ENCODE assay signal across 29 cellular contexts in genomic region chr5:5584236-5584749, GRCh38.
"Had no signal": no experiment of that assay in that cellular context is flagged by ENCODE, and none has a peak within 500 bp of the region (broad histone marks: within the 10 kb centered on the region; RNA-seq: fewer than 3 reads in every experiment).

No MANE protein-coding gene starts in this region.

- H3K4me1 ChIP-seq: heart left ventricle, left lung, neural progenitor cell, parathyroid adenoma, right atrium auricular region, testis, transverse colon had no signal

- H3K27me3 ChIP-seq: brain microvascular endothelial cell, heart left ventricle, left lung, neural progenitor cell, right atrium auricular region, testis, transverse colon had no signal

- ATAC-seq: heart left ventricle; left lung; natural killer cell; stimulated activated naive B cell treated with anti-CD40 and anti-IgM and Interleukin-4, amounts not matched to agents 10 μg/mL and 1 μg/mL and 100 μg/mL, for 72 hours had no signal

- H3K27ac ChIP-seq: brain microvascular endothelial cell, coronary artery, heart left ventricle, left lung, neural progenitor cell, parathyroid adenoma, right atrium auricular region, testis, transverse colon had no signal

- H3K4me1 Mint-ChIP-seq: activated CD4-positive, alpha-beta T cell treated with anti-CD3 and anti-CD28 coated beads, Interleukin-2, amount 10 ng/mL, durations not matched to agents 24 days and 14 days; immature natural killer cell; natural killer cell; neural progenitor cell; stimulated activated naive B cell treated with anti-CD40 and anti-IgM and Interleukin-4, amounts not matched to agents 10 μg/mL and 1 μg/mL and 100 μg/mL, for 72 hours had no signal

- H3K27ac Mint-ChIP-seq: activated CD4-positive, alpha-beta memory T cell treated with anti-CD3 and anti-CD28 coated beads for 36 hours; activated CD4-positive, alpha-beta T cell treated with anti-CD3 and anti-CD28 coated beads, Interleukin-2, amount 10 ng/mL, durations not matched to agents 24 days and 14 days; activated T-helper 1 cell treated with anti-CD3 and anti-CD28 coated beads, Interleukin-12 subunit alpha, Interleukin-12 subunit beta, Interleukin-2, Interleukin-4 antibody, amounts not matched to agents 30 ng/mL and 10 ng/mL and 1 ng/mL, durations not matched to agents 14 hours and 24 hours and 36 hours; immature natural killer cell; natural killer cell; neural progenitor cell; stimulated activated naive B cell treated with anti-CD40 and anti-IgM and Interleukin-4, amounts not matched to agents 10 μg/mL and 1 μg/mL and 100 μg/mL, for 72 hours had no signal

- H3K36me3 ChIP-seq: brain microvascular endothelial cell, heart left ventricle, left lung, neural progenitor cell, right atrium auricular region, transverse colon had no signal

- H3K9me3 Mint-ChIP-seq: activated CD4-positive, alpha-beta memory T cell treated with anti-CD3 and anti-CD28 coated beads for 36 hours; activated CD4-positive, alpha-beta T cell treated with anti-CD3 and anti-CD28 coated beads, Interleukin-2, amount 10 ng/mL, durations not matched to agents 24 days and 14 days; activated T-helper 1 cell treated with anti-CD3 and anti-CD28 coated beads, Interleukin-12 subunit alpha, Interleukin-12 subunit beta, Interleukin-2, Interleukin-4 antibody, amounts not matched to agents 30 ng/mL and 10 ng/mL and 1 ng/mL, durations not matched to agents 14 hours and 24 hours and 36 hours; immature natural killer cell; natural killer cell; neural progenitor cell; stimulated activated naive B cell treated with anti-CD40 and anti-IgM and Interleukin-4, amounts not matched to agents 10 μg/mL and 1 μg/mL and 100 μg/mL, for 72 hours had no signal

- H3K36me3 Mint-ChIP-seq: activated CD4-positive, alpha-beta memory T cell treated with anti-CD3 and anti-CD28 coated beads for 36 hours; immature natural killer cell; natural killer cell; neural progenitor cell had no signal

- DNase-seq: activated CD4-positive, alpha-beta memory T cell treated with anti-CD3 and anti-CD28 coated beads for 36 hours; activated CD4-positive, alpha-beta T cell treated with anti-CD3 and anti-CD28 coated beads, Interleukin-2, amount 10 ng/mL, durations not matched to agents 24 days and 14 days; activated CD4-positive, CD25-positive, alpha-beta regulatory T cell treated with anti-CD3 and anti-CD28 coated beads, Interleukin-2, amount 50 U/mL, for 72 hours; activated CD8-positive, alpha-beta memory T cell treated with anti-CD3 and anti-CD28 coated beads, Interleukin-2, amount 50 U/mL, for 4 hours; activated effector memory CD4-positive, alpha-beta T cell treated with anti-CD3 and anti-CD28 coated beads, Interleukin-2, amount 50 U/mL, for 16 hours; activated naive CD4-positive, alpha-beta T cell treated with anti-CD3 and anti-CD28 coated beads, Interleukin-2, amount 50 U/mL, for 16 hours; activated T-cell treated with anti-CD3 and anti-CD28 coated beads, Interleukin-2, amount 50 U/mL, for 1 hour; amniotic stem cell; brain microvascular endothelial cell; foreskin fibroblast; heart left ventricle; hypothalamus; immature natural killer cell; left lung; mesendoderm; natural killer cell; occipital lobe; stimulated activated CD4-positive, alpha-beta T cell treated with anti-CD3 and anti-CD28 coated beads, Interleukin-15, amount 100 ng/mL, for 24 hours; stimulated activated CD4-positive, alpha-beta T cell treated with anti-CD3 and anti-CD28 coated beads, Interleukin-2, amount 100 ng/mL, for 24 hours; stimulated activated naive B cell treated with anti-CD40 and anti-IgM and Interleukin-4, amounts not matched to agents 10 μg/mL and 1 μg/mL and 100 μg/mL, for 72 hours; testis; transverse colon had no signal

- H3K4me3 Mint-ChIP-seq: activated CD4-positive, alpha-beta memory T cell treated with anti-CD3 and anti-CD28 coated beads for 36 hours; activated CD4-positive, alpha-beta T cell treated with anti-CD3 and anti-CD28 coated beads, Interleukin-2, amount 10 ng/mL, durations not matched to agents 24 days and 14 days; activated T-helper 1 cell treated with anti-CD3 and anti-CD28 coated beads, Interleukin-12 subunit alpha, Interleukin-12 subunit beta, Interleukin-2, Interleukin-4 antibody, amounts not matched to agents 30 ng/mL and 10 ng/mL and 1 ng/mL, durations not matched to agents 14 hours and 24 hours and 36 hours; immature natural killer cell; natural killer cell; neural progenitor cell; stimulated activated naive B cell treated with anti-CD40 and anti-IgM and Interleukin-4, amounts not matched to agents 10 μg/mL and 1 μg/mL and 100 μg/mL, for 72 hours had no signal

- H3K27me3 Mint-ChIP-seq: activated CD4-positive, alpha-beta T cell treated with anti-CD3 and anti-CD28 coated beads, Interleukin-2, amount 10 ng/mL, durations not matched to agents 24 days and 14 days had no signal

- H3K9me3 ChIP-seq: heart left ventricle, left lung, right atrium auricular region, testis, transverse colon had no signal

- H3K4me3 ChIP-seq: coronary artery, heart left ventricle, left lung, lung, neural progenitor cell, right atrium auricular region, smooth muscle cell, testis, transverse colon had no signal
